1 cellular context compared by ENCODE assay signal in the genomic region with DNA sequence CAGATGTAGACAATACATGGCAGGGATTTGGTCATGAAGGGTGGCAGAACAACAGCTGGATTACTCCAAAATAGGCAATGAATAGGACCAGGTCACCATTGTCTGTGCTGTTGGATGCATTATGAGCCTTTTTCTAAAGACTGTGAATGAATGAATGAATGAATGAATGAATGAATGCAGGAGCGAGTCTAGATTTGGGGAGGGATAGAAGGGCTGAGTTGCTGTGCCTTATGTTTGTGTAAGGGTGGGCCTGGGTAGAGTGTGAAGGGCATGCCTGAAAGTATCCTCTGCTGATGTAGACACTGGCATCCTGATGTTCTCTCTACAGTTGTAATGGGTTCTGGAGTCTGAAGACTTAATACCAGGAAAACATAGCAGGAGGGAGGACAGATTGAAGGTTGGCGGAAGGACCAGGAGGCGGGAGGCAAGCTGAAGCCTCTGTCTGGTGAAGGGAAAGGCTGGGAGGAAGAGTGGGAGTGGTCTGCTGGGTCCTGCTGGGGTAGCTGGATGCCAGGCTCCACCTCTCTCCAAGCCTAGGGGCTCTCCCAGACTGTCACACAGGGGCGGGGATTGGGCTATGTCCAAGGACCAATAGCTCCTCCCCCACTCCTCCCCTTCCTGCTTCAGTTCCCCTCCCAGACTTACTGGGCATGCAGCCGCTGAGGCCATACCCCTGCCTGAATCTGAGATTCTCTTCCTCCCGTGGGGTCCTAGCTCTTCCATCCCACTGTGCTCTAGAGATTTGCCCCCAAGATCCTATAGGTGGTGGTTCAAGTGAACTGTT.
TF ChIP-seq lines count a peak whose summit lies in the region.

No MANE protein-coding gene starts in this region.

TF ChIP-seq in endothelial cell of umbilical vein, 7 proteins besides CTCF, POLR2A, EP300 and RAD21:
- TF ChIP-seq MYC (IDR thresholded peaks at IDR 0.05; ENCODE audit: low read depth, low read length) (no peak), GATA2 (IDR thresholded peaks at IDR 0.05; ENCODE audit: insufficient read depth, insufficient read length, low read depth, low read length) (no peak), EZH2 (IDR thresholded peaks at IDR 0.05; ENCODE audit: borderline replicate concordance, low read depth, low read length, severe bottlenecking) (no peak), JUN (IDR thresholded peaks at IDR 0.05; ENCODE audit: borderline replicate concordance, insufficient read depth, insufficient read length, low read depth) (no peak), FOS (IDR thresholded peaks at IDR 0.05; ENCODE audit: borderline replicate concordance, insufficient read depth, low read length) (no peak), POLR2AphosphoS5 (IDR thresholded peaks at IDR 0.05; ENCODE audit: insufficient read depth, low read depth, low read length) (no peak)
- TF ChIP-seq, protein P1, sequence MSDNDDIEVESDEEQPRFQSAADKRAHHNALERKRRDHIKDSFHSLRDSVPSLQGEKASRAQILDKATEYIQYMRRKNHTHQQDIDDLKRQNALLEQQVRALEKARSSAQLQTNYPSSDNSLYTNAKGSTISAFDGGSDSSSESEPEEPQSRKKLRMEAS (IDR thresholded peaks at IDR 0.05; ENCODE audit: insufficient read depth, insufficient read length) = no peak
